In the genomic region with DNA sequence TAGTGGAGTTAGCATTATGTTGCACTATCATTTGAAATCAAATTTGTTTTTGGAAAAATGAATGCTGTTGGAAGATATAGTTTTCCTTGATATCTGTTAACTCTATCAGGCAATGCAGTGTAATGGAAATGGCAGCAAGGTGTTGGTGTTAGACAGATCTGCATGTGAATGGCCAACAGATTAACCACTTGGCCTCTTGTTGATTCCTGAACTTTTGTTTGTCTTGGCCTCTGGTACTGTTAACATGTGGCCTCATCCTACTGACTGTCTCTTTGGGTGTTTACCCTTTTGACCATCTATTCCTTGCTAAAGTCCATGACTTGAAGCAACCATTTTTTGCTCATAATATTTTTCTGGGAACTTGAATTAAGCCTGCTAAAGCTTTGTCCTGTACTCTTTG, we compare ENCODE assay signal across 22 cellular contexts.
"Had no signal": no experiment of that assay in that cellular context is flagged by ENCODE, and none has a peak within 500 bp of the region (broad histone marks: within the 10 kb centered on the region; RNA-seq: fewer than 3 reads in every experiment).

No MANE protein-coding gene starts in this region.

- H3K27ac ChIP-seq: adrenal gland, body of pancreas, spleen, tibial nerve had no signal

- H3K9me3 ChIP-seq: adrenal gland, body of pancreas, tibial nerve had no signal

- H3K4me1 Mint-ChIP-seq: activated naive CD8-positive, alpha-beta T cell treated with anti-CD3 and anti-CD28 coated beads for 36 hours; naive thymus-derived CD8-positive, alpha-beta T cell had no signal

- H3K4me3 ChIP-seq: adrenal gland, body of pancreas, spleen, tibial nerve had no signal

- H3K36me3 ChIP-seq: adrenal gland, spleen, tibial nerve had no signal

- H3K4me1 ChIP-seq: adrenal gland, body of pancreas, spleen, tibial nerve had no signal

- DNase-seq: activated CD4-positive, alpha-beta T cell treated with anti-CD3 and anti-CD28 coated beads for 4 hours; activated CD4-positive, alpha-beta T cell treated with anti-CD3 and anti-CD28 coated beads, Interleukin-2, amount 50 U/mL, for 4 hours; activated effector memory CD4-positive, alpha-beta T cell treated with Interleukin-2 at 50 U/mL for 16 hours; activated naive CD4-positive, alpha-beta T cell treated with Interleukin-2 at 50 U/mL for 16 hours; activated naive CD8-positive, alpha-beta T cell treated with anti-CD3 and anti-CD28 coated beads for 36 hours; activated T-cell treated with anti-CD3 and anti-CD28 coated beads for 4 hours; activated T-cell treated with anti-CD3 and anti-CD28 coated beads, Interleukin-2, amount 50 U/mL, for 72 hours; adrenal gland; aorta; body of pancreas; dermis blood vessel endothelial cell; effector CD4-positive, alpha-beta T cell; glutamatergic neuron; midbrain; naive thymus-derived CD8-positive, alpha-beta T cell; posterior cingulate gyrus; right cardiac atrium; spleen; stimulated activated naive CD4-positive, alpha-beta T cell treated with Interleukin-2 at 50 U/mL for 16 hours; T-helper 1 cell had no signal

- H3K27me3 Mint-ChIP-seq: activated naive CD8-positive, alpha-beta T cell treated with anti-CD3 and anti-CD28 coated beads for 36 hours; naive thymus-derived CD8-positive, alpha-beta T cell had no signal

- ATAC-seq: activated T-cell treated with anti-CD3 and anti-CD28 coated beads, Interleukin-2, amount 50 U/mL, for 72 hours; body of pancreas; naive thymus-derived CD8-positive, alpha-beta T cell; right cardiac atrium had no signal

- H3K27me3 ChIP-seq: adrenal gland, body of pancreas, spleen, tibial nerve had no signal

- H3K27ac Mint-ChIP-seq: activated naive CD8-positive, alpha-beta T cell treated with anti-CD3 and anti-CD28 coated beads for 36 hours; activated T-cell treated with anti-CD3 and anti-CD28 coated beads, Interleukin-2, amount 50 U/mL, for 72 hours; naive thymus-derived CD8-positive, alpha-beta T cell; T-helper 2 cell treated with Interferon-gamma antibody and Interleukin-4, amounts not matched to agents 5 μg/mL and 100 μg/mL, for 36 hours had no signal

- H3K36me3 Mint-ChIP-seq: activated naive CD8-positive, alpha-beta T cell treated with anti-CD3 and anti-CD28 coated beads for 36 hours; naive thymus-derived CD8-positive, alpha-beta T cell had no signal

- H3K4me3 Mint-ChIP-seq: activated naive CD8-positive, alpha-beta T cell treated with anti-CD3 and anti-CD28 coated beads for 36 hours; activated T-cell treated with anti-CD3 and anti-CD28 coated beads, Interleukin-2, amount 50 U/mL, for 72 hours; naive thymus-derived CD8-positive, alpha-beta T cell; T-helper 2 cell treated with Interferon-gamma antibody and Interleukin-4, amounts not matched to agents 5 μg/mL and 100 μg/mL, for 36 hours had no signal
